In the genomic region with DNA sequence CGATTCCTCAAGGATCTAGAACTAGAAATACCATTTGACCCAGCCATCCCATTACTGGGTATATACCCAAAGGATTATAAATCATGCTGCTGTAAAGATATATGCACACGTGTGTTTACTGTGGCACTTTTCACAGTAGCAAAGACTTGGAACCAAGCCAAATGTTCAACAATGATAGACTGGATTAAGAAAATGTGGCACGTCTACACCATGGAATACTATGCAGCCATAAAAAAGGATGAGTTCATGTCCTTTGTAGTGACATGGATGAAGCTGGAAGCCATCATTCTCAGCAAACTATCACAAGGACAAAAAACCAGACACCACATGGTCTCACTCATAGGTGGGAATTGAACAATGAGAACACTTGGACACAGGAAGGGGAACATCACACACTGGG, we compare ENCODE assay signal across 5 cellular contexts. TPM values are rescaled to one million over a fixed set of nuclear protein-coding genes. Genes with fewer than 3 reads are reported as not detected.
"Had no signal": no experiment of that assay in that cellular context is flagged by ENCODE, and none has a peak within 500 bp of the region (broad histone marks: within the 10 kb centered on the region; RNA-seq: fewer than 3 reads in every experiment).

No MANE protein-coding gene starts in this region.

RNA-seq across cellular contexts. Expression of gene CYP4A11, which starts 59.6 kb away (rescaled TPM):
- total RNA-seq: HepG2, HT-29, HT1080, IMR-90 had no signal
- polyA plus RNA-seq: HepG2, IgD-negative memory B cell, IMR-90 had no signal
